17 cellular contexts compared by ENCODE assay signal in genomic region chr5:53418409-53418808, GRCh38.
DNase-seq lines count a peak whose midpoint lies in the region; ATAC-seq and TF ChIP-seq lines count a peak whose summit lies in the region.
"Had no signal": no experiment of that assay in that cellular context is flagged by ENCODE, and none has a peak within 500 bp of the region (broad histone marks: within the 10 kb centered on the region; RNA-seq: fewer than 3 reads in every experiment).

No MANE protein-coding gene starts in this region.

- DNase-seq in NCI-H2107 treated with DMSO at 0.1 percent for 48 hours (lab: John Stamatoyannopoulos, UW; ENCODE audit: unreplicated experiment) (peak; percentile 3), NCI-H2107 (lab: John Stamatoyannopoulos, UW) (no peak), adipocyte (ENCODE audit: low read depth) (no peak), foreskin keratinocyte (no peak), suprapubic skin (ENCODE audit: low spot score in 2 of 2) (no peak), globus pallidus (ENCODE audit: low spot score) (no peak)
- DNase-seq: 8988T; activated CD8-positive, alpha-beta memory T cell treated with anti-CD3 and anti-CD28 coated beads, Interleukin-2, amount 50 U/mL, for 48 hours; CD4-positive, alpha-beta T cell; effector memory CD4-positive, alpha-beta T cell; islet precursor cell; NCI-H2081 treated with DMSO at 0.1 percent for 48 hours; sigmoid colon had no signal

- TF ChIP-seq POLR2A in suprapubic skin (IDR thresholded peaks at IDR 0.05), result no peak

- peak overlapping the region; percentile 81 for H3K9ac ChIP-seq in adipocyte (ENCODE audit: low read length)

- TF ChIP-seq CTCF in foreskin keratinocyte (conservative IDR thresholded peaks at IDR 0.05) (no peak), suprapubic skin (IDR thresholded peaks at IDR 0.05) (no peak)

- H3K36me3 ChIP-seq in adipocyte (ENCODE audit: control insufficient read depth, insufficient read depth, low read length, severe bottlenecking), result no peaks in the 10 kb centered on the region
- H3K36me3 ChIP-seq in suprapubic skin, result no peaks in the 10 kb centered on the region
- H3K36me3 ChIP-seq: cardiac muscle cell, sigmoid colon, tibial nerve had no signal

- H3K27me3 ChIP-seq in adipocyte (replicated peaks; ENCODE audit: control insufficient read depth, insufficient read depth, low read length) (no peaks in the 10 kb centered on the region), foreskin keratinocyte (no peaks in the 10 kb centered on the region), suprapubic skin (no peaks in the 10 kb centered on the region)
- H3K27me3 ChIP-seq: cardiac muscle cell, sigmoid colon, tibial nerve had no signal

- TF ChIP-seq EP300 in suprapubic skin (IDR thresholded peaks at IDR 0.05), result no peak

- H3K4me1 ChIP-seq in adipocyte (ENCODE audit: control insufficient read depth, insufficient read depth, low read length) (peaks cover 40% of the 10 kb centered on the region), foreskin keratinocyte (peaks cover 25% of the 10 kb centered on the region), suprapubic skin (no peaks in the 10 kb centered on the region)
- H3K4me1 ChIP-seq: sigmoid colon, tibial nerve had no signal

- 80% methylated on average over 4 of the region's 4 CpGs for WGBS in suprapubic skin

- peak overlapping the region; percentile 62 for H3K4me3 ChIP-seq in adipocyte (ENCODE audit: low read length)
- H3K4me3 ChIP-seq in suprapubic skin, result no peak overlapping the region
- H3K4me3 ChIP-seq: cardiac muscle cell, sigmoid colon, tibial nerve had no signal

- H3K27ac ChIP-seq in foreskin keratinocyte (peak overlapping the region; percentile 100), suprapubic skin (peak overlapping the region; percentile 30)
- H3K27ac ChIP-seq: cardiac muscle cell, tibial nerve had no signal

- no peaks in the 10 kb centered on the region for H3K9me3 ChIP-seq in adipocyte (ENCODE audit: control insufficient read depth, low read length)
- no peaks in the 10 kb centered on the region for H3K9me3 ChIP-seq in suprapubic skin
- H3K9me3 ChIP-seq: sigmoid colon, tibial nerve had no signal

- ATAC-seq in foreskin keratinocyte (no peak), HG03280 (IDR thresholded peaks at IDR 0.05; ENCODE audit: unreplicated experiment) (no peak), HG03378 (IDR thresholded peaks at IDR 0.05; ENCODE audit: unreplicated experiment) (no peak)
